In the genomic region with DNA sequence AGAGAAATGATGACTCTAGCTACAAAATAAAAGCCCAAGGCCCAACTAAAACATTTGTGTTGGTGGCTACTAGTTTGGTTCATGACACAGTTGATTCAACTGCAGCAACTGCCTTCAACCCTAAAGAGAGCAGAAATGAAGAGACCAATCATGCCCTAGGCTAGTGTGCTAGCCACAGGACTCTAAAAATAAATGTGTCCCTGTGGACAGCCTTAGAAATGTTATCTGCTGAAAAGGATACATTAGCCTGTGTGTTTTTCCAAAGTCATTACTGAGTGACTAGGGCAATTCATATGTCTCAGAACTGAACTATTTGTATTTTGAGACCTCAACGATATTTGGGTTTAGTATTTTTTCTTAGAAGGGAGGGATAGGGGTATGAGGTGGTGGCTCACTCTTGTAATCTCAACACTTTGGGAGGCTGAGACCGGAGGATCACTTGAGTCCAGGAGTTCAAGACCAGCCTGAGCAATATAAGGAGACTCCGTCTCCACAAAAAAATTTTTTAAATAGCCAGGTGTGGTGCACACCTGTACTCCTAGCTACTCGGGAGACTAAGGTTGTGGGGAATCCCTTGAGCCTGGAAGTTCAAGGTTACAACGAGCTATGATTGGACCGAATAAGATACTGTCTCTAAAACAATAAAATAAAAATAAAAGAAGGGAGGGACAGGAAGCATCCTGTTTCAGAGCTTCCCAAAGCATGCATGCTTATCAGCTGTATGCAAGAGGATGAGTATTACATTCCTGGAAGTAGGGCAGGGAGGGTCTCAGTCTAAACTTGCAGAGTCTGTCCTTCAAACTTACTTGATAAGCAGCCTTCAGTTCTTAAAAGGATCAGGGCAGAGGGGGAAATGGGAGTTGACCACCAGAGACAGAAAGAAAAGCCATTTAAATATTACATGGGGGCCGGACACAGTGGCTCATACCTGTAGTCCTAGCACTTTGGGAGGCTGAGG, we compare ENCODE assay signal across 1 cellular context.
TF ChIP-seq lines count a peak whose summit lies in the region.

No MANE protein-coding gene starts in this region.

TF ChIP-seq in K562, 482 proteins besides CTCF, POLR2A, EP300 and RAD21 (continued from another document):
- TF ChIP-seq, protein P1, sequence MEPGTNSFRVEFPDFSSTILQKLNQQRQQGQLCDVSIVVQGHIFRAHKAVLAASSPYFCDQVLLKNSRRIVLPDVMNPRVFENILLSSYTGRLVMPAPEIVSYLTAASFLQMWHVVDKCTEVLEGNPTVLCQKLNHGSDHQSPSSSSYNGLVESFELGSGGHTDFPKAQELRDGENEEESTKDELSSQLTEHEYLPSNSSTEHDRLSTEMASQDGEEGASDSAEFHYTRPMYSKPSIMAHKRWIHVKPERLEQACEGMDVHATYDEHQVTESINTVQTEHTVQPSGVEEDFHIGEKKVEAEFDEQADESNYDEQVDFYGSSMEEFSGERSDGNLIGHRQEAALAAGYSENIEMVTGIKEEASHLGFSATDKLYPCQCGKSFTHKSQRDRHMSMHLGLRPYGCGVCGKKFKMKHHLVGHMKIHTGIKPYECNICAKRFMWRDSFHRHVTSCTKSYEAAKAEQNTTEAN (CRISPR knock-in tag; IDR thresholded peaks at IDR 0.05): no peak
